ENCODE assay signal across 11 cellular contexts in the genomic region with DNA sequence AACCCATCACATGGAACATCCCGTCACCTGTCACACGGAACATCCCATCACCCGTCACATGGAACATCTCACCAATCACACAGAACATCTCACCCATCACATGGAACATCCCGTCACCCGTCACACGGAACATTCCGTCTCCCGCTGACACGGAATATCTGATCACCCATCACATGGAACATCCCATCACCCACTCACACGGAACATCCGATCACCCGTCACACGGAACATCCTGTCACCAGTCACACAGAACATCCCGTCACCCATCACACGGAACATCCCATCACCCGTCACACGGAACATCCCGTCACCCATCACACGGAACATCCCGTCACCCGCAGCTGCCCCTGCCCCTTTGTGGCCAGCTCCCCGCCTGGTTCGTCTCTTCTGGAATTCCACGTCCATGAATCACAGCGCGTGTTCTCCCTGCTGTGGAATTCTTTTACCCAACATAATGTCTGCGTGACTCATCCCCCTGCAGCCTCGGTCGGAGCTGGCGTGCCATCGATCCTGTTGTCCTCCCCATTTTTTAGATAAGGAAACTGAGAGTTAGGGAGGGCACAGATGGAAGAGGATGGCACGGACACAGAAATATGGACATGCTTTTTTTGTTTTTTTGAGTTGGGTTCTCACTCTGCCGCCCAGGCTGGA. TPM values are rescaled to one million over a fixed set of nuclear protein-coding genes. Genes with fewer than 3 reads are reported as not detected.
DNase-seq lines count a peak whose midpoint lies in the region; ATAC-seq and TF ChIP-seq lines count a peak whose summit lies in the region.
"Had no signal": no experiment of that assay in that cellular context is flagged by ENCODE, and none has a peak within 500 bp of the region (broad histone marks: within the 10 kb centered on the region; RNA-seq: fewer than 3 reads in every experiment).

No MANE protein-coding gene starts in this region.

- H3K36me3 ChIP-seq in PC-3 (ENCODE audit: low read depth, low read length) (peaks cover 6% of the 10 kb centered on the region), WERI-Rb-1 (no peaks in the 10 kb centered on the region)

- H3K4me3 ChIP-seq in PC-3 (ENCODE audit: low read length) (no peak overlapping the region), WERI-Rb-1 (ENCODE audit: low read depth, low read length) (no peak overlapping the region)
- H3K4me3 ChIP-seq: SK-N-MC had no signal

- peaks cover 6% of the 10 kb centered on the region for H3F3A ChIP-seq in PC-3 (ENCODE audit: low read length, unreplicated experiment)

- H2AFZ ChIP-seq in PC-3 (ENCODE audit: low read length): no peak overlapping the region

- H3K4me2 ChIP-seq in PC-3 (ENCODE audit: low read length): no peak overlapping the region

- H3K79me2 ChIP-seq in PC-3 (ENCODE audit: low read length): peaks cover 12% of the 10 kb centered on the region

- no TSS peak for BruUV-seq in PC-3 (replicated peaks; lab: Mats Ljungman, UMichigan)

- peaks cover 19% of the 10 kb centered on the region for H3K4me1 ChIP-seq in PC-3 (ENCODE audit: insufficient read depth, low read length)

- H3K27me3 ChIP-seq in PC-3 (ENCODE audit: low read length) (no peaks in the 10 kb centered on the region), WERI-Rb-1 (ENCODE audit: insufficient read depth, low read depth, severe bottlenecking) (no peaks in the 10 kb centered on the region)

- H4K20me1 ChIP-seq in PC-3 (ENCODE audit: low read length): no peaks in the 10 kb centered on the region

- POLR2A ChIA-PET in PC-3 (lab: Charles Lee; ENCODE audit: unreplicated experiment): no interaction called here

- TF ChIP-seq CTCF in PC-3 (conservative IDR thresholded peaks at IDR 0.05; ENCODE audit: low read depth, low read length): no peak
- TF ChIP-seq CTCF in WERI-Rb-1 (IDR thresholded peaks at IDR 0.05; ENCODE audit: low read depth, low read length): no peak

- in situ Hi-C loops in Caki2 (cut with HindIII; ENCODE audit: low pct_unique_long_range_greater_than_20kb, low sequenced_read_pairs): no loop called here

- H3K9me2 ChIP-seq in PC-3 (replicated peaks; ENCODE audit: low read length): no peaks in the 10 kb centered on the region

- peak; percentile 84 for ATAC-seq in PC-3

- intact Hi-C loops in PC-3 (cut with micrococcal nuclease): no loop called here

- no peak overlapping the region for H3K9ac ChIP-seq in PC-3 (ENCODE audit: low read length)

- peak overlapping the region; percentile 39 for H3K27ac ChIP-seq in PC-3 (ENCODE audit: low read length)
- no peak overlapping the region for H3K27ac ChIP-seq in WERI-Rb-1
- H3K27ac ChIP-seq: SK-N-MC had no signal

- DNase-seq in Caki2 (ENCODE audit: low read depth) (peak; percentile 88), PC-3 (peak; percentile 89), dermis blood vessel endothelial cell (peak; percentile 93), myocyte (ENCODE audit: low read depth) (peak; percentile 97), WERI-Rb-1 (no peak), COLO668 (lab: John Stamatoyannopoulos, UW; ENCODE audit: unreplicated experiment) (no peak), NOMO-1 treated with dmso at 0.1 percent for 144 hours (lab: John Stamatoyannopoulos, UW; ENCODE audit: unreplicated experiment) (no peak)
- no peak for DNase-seq in stimulated activated naive CD4-positive, alpha-beta T cell (lab: John Stamatoyannopoulos, UW)
- DNase-seq: NCI-H2171 had no signal

- H3K9me3 ChIP-seq in PC-3 (ENCODE audit: low read length): no peaks in the 10 kb centered on the region
- no peaks in the 10 kb centered on the region for H3K9me3 ChIP-seq in WERI-Rb-1 (ENCODE audit: severe bottlenecking)

- CTCF ChIA-PET in PC-3 (lab: Charles Lee): no interaction called here

RNA-seq across cellular contexts. Expression of a gene that starts 5.6 kb away (rescaled TPM):
- 9.4 and 15.9 TPM in 2 replicates for total RNA-seq in Caki2 (2014; rRNA removed; shearing (Covaris generic); ENCODE audit: low replicate concordance)
- total RNA-seq in PC-3 (2014; rRNA removed): 29.7 and 49.2 TPM in 2 replicates
- 0.85 and 2.6 TPM in 2 replicates for total RNA-seq in dermis blood vessel endothelial cell
- 8.1 and 10.8 TPM in 2 replicates for total RNA-seq in myocyte
- polyA plus RNA-seq in myocyte (2012): 2.4 TPM
- total RNA-seq: urinary bladder had no signal

RNA-seq across cellular contexts. Expression of a gene that starts 20.7 kb away (rescaled TPM):
- total RNA-seq in Caki2 (2014; rRNA removed; shearing (Covaris generic); ENCODE audit: low replicate concordance): 4,469 and 5,108 TPM in 2 replicates
- 3,236 and 3,323 TPM in 2 replicates for total RNA-seq in PC-3 (2014; rRNA removed)
- total RNA-seq in dermis blood vessel endothelial cell: 1,818 and 3,550 TPM in 2 replicates
- 4,195 and 7,550 TPM in 2 replicates for total RNA-seq in myocyte
- 2,114 TPM for polyA plus RNA-seq in myocyte (2012)

RNA-seq across cellular contexts. Expression of a gene that starts 32.3 kb away (rescaled TPM):
- not detected in 2 replicates for total RNA-seq in Caki2 (2014; rRNA removed; shearing (Covaris generic); ENCODE audit: low replicate concordance)
- total RNA-seq in PC-3 (2014; rRNA removed): 0.23 TPM in 1 of 2 replicates, not detected in the other
- 1.0 and 2.7 TPM in 2 replicates for total RNA-seq in dermis blood vessel endothelial cell
- not detected in 2 replicates for total RNA-seq in myocyte
- polyA plus RNA-seq in myocyte (2012): not detected

Comparison
In these comparisons a context has a peak if more than half of its experiments do, and no peak if none do; other contexts are left out.
1. DNase-seq: peak in Caki2 (single experiment), PC-3 (single experiment), dermis blood vessel endothelial cell (single experiment) and myocyte (single experiment); none in WERI-Rb-1 (single experiment), COLO668 (single experiment), stimulated activated naive CD4-positive, alpha-beta T cell (0 of 6) and NOMO-1 treated with dmso at 0.1 percent for 144 hours (single experiment).